In the genomic region with DNA sequence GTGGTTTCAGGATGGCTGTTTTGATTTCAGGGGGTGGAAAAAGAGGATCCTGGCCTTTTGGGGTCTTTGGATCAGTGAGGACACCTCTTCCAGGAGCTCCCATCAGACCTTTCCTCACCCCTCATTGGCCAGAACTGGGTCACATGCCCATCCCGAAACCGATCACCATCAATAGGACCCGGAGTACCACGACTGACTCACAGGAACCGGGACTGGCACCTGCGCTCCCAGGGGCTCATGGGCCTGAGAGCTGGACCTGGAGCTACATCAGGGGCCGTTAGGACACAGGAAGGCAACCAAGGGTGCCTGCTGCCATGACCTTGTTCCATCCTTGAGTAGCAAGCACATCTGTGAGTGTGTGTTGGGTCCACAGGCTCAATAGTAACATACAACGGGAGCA, we compare ENCODE assay signal across 8 cellular contexts.
"Had no signal": no experiment of that assay in that cellular context is flagged by ENCODE, and none has a peak within 500 bp of the region (broad histone marks: within the 10 kb centered on the region; RNA-seq: fewer than 3 reads in every experiment).

No MANE protein-coding gene starts in this region.

- H3K4me2 ChIP-seq: GM23338 had no signal

- H3K36me3 Mint-ChIP-seq: IgD-negative memory B cell had no signal

- H3K4me3 Mint-ChIP-seq: GM23338, HFFc6, IgD-negative memory B cell had no signal

- H3K9me3 Mint-ChIP-seq: GM23338, HFFc6 had no signal

- H3K9me3 ChIP-seq: HAP-1 had no signal

- H3K4me1 ChIP-seq: HAP-1 had no signal

- ATAC-seq: GM23338, HCT116, HepG2 had no signal

- H3K4me3 ChIP-seq: GM23338, HAP-1 had no signal

- H3K4me1 Mint-ChIP-seq: GM23338, IgD-negative memory B cell had no signal

- FAIRE-seq: HepG2 had no signal

- H3K27ac Mint-ChIP-seq: GM23338, HFFc6, IgD-negative memory B cell had no signal

- H3K36me3 ChIP-seq: HAP-1 had no signal

- DNase-seq: H7, HFFc6, KBM-7 had no signal

- H2AFZ ChIP-seq: GM23338 had no signal
